ENCODE assay signal across 8 cellular contexts in the genomic region with DNA sequence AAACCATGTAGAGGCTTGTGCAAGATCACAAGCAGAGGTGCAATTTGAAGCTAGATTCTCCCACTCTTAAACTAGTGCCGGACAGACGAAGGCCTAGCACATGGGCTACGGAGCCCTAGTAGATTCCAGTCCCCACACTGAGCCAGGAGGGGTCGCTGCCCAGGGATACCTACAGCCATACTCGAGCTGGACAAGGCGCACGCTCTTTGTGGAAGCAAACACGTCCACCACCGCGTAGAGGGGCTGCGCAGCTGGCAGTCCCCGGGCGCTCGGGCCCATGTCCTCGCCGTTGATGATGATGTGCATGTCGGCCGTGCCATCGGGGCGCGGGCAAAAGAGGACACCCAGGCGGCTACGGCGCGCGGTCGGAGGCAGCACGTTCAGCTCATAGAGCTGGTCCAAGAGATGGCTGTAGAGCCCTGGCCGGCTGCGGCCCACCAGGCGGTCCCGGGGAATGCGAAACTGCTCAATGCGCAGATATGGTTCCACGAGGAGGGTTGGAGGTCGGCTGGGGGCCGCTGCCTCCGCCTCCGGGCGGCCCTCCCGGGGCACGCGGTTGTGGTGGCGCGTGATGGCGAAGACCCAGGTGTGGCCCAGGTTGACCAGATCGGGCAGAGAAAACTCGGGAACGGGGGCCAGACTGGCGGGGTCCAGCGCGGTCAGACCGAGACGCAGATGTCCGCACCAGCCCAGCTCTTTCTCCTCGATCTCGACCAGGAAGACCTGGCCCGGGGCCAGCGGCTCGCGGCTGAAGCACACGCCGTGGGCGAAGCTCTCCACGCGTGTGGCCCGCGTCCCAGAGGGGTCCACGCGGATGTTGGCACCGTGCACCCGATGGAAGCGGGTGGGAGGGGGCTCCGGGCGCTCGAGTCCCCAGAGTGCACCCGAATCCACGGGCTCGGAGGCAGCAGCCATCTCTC. TPM values are rescaled to one million over a fixed set of nuclear protein-coding genes. Genes with fewer than 3 reads are reported as not detected.
DNase-seq lines count a peak whose midpoint lies in the region; ATAC-seq and TF ChIP-seq lines count a peak whose summit lies in the region.

No MANE protein-coding gene starts in this region.

- POLR2A ChIA-PET in naive thymus-derived CD8-positive, alpha-beta T cell (lab: Charles Lee): interaction anchor here (0.5 to 7.4 kb wide), 19 partner anchors 9 to 526 kb away, joined by 3 to 120 read pairs (median 5); partner anchors contain the start of genes ACOT8, PCIF1, SNX21 and ZNF335

- peak overlapping the region; percentile 75 for H3K27ac Mint-ChIP-seq in activated T-helper 2 cell treated with anti-CD3 and anti-CD28 coated beads, Interferon-gamma antibody, Interleukin-2, Interleukin-4, amounts not matched to agents 10 μg/mL and 5 μg/mL and 100 μg/mL, durations not matched to agents 14 hours and 24 hours and 36 hours
- H3K27ac Mint-ChIP-seq in naive thymus-derived CD8-positive, alpha-beta T cell: peak overlapping the region; percentile 84 to 96 (median 90)

- peak overlapping the region; percentile 66 for H3K4me3 ChIP-seq in suprapubic skin

- peaks cover 29% of the 10 kb centered on the region for H3K4me1 Mint-ChIP-seq in activated T-helper 2 cell treated with anti-CD3 and anti-CD28 coated beads, Interferon-gamma antibody, Interleukin-2, Interleukin-4, amounts not matched to agents 10 μg/mL and 5 μg/mL and 100 μg/mL, durations not matched to agents 14 hours and 24 hours and 36 hours (ENCODE audit: low read depth)
- peaks cover 16 to 50% (median 45%) of the 10 kb centered on the region in 4 donors for H3K4me1 Mint-ChIP-seq in naive thymus-derived CD8-positive, alpha-beta T cell

- H3K27me3 Mint-ChIP-seq in activated T-helper 2 cell treated with anti-CD3 and anti-CD28 coated beads, Interferon-gamma antibody, Interleukin-2, Interleukin-4, amounts not matched to agents 10 μg/mL and 5 μg/mL and 100 μg/mL, durations not matched to agents 14 hours and 24 hours and 36 hours (ENCODE audit: low read depth): no peaks in the 10 kb centered on the region
- no peaks in the 10 kb centered on the region for H3K27me3 Mint-ChIP-seq in naive thymus-derived CD8-positive, alpha-beta T cell

- no peak for TF ChIP-seq POLR2A in suprapubic skin (IDR thresholded peaks at IDR 0.05)

- intact Hi-C loops in activated T-helper 2 cell treated with anti-CD3 and anti-CD28 coated beads, Interferon-gamma antibody, Interleukin-2, Interleukin-4, amounts not matched to agents 10 μg/mL and 5 μg/mL and 100 μg/mL, durations not matched to agents 14 hours and 24 hours and 36 hours (cut with micrococcal nuclease): loop anchor here (2.0 to 10.0 kb wide), 2 partner anchors 44 to 84 kb away; partner anchors contain the start of genes PCIF1 and ZNF335

- peaks cover 13% of the 10 kb centered on the region for H3K36me3 Mint-ChIP-seq in activated T-helper 2 cell treated with anti-CD3 and anti-CD28 coated beads, Interferon-gamma antibody, Interleukin-2, Interleukin-4, amounts not matched to agents 10 μg/mL and 5 μg/mL and 100 μg/mL, durations not matched to agents 14 hours and 24 hours and 36 hours (ENCODE audit: low read depth)
- H3K36me3 Mint-ChIP-seq in naive thymus-derived CD8-positive, alpha-beta T cell: peaks cover 0 to 21% (median 2%) of the 10 kb centered on the region in 3 donors

- no peaks in the 10 kb centered on the region for H3K27me3 ChIP-seq in suprapubic skin

- no peaks in the 10 kb centered on the region for H3K9me3 Mint-ChIP-seq in activated T-helper 2 cell treated with anti-CD3 and anti-CD28 coated beads, Interferon-gamma antibody, Interleukin-2, Interleukin-4, amounts not matched to agents 10 μg/mL and 5 μg/mL and 100 μg/mL, durations not matched to agents 14 hours and 24 hours and 36 hours
- no peaks in the 10 kb centered on the region for H3K9me3 Mint-ChIP-seq in naive thymus-derived CD8-positive, alpha-beta T cell

- WGBS in suprapubic skin: 3% methylated on average over 55 of the region's 79 CpGs

- TF ChIP-seq CTCF in suprapubic skin (IDR thresholded peaks at IDR 0.05): peak; percentile 25 to 49

- peak; percentile 27 for ATAC-seq in HG02852 (IDR thresholded peaks at IDR 0.05; ENCODE audit: unreplicated experiment)
- ATAC-seq in naive thymus-derived CD8-positive, alpha-beta T cell: peak; percentile 54 to 56

- DNase-seq in ELR (ENCODE audit: low read depth) (peak; percentile 73), NCI-H82 treated with DMSO at 0.1 percent for 48 hours (lab: John Stamatoyannopoulos, UW; ENCODE audit: unreplicated experiment) (peak; percentile 82), fibroblast of the conjunctiva (ENCODE audit: low read depth) (peak; percentile 79), suprapubic skin (ENCODE audit: low spot score in 2 of 2) (peak; percentile 88 to 90), NAMALWA (ENCODE audit: low spot score) (no peak)
- DNase-seq in activated T-helper 2 cell treated with anti-CD3 and anti-CD28 coated beads, Interferon-gamma antibody, Interleukin-2, Interleukin-4, amounts not matched to agents 10 μg/mL and 5 μg/mL and 100 μg/mL, durations not matched to agents 14 hours and 24 hours and 36 hours (ENCODE audit: low spot score): no peak
- peak; percentile 21 to 78 (median 43) for DNase-seq in naive thymus-derived CD8-positive, alpha-beta T cell

- no peaks in the 10 kb centered on the region for H3K9me3 ChIP-seq in suprapubic skin

- TF ChIP-seq EP300 in suprapubic skin (IDR thresholded peaks at IDR 0.05): no peak

- H3K4me1 ChIP-seq in suprapubic skin: peaks cover 32% of the 10 kb centered on the region

- H3K4me3 Mint-ChIP-seq in activated T-helper 2 cell treated with anti-CD3 and anti-CD28 coated beads, Interferon-gamma antibody, Interleukin-2, Interleukin-4, amounts not matched to agents 10 μg/mL and 5 μg/mL and 100 μg/mL, durations not matched to agents 14 hours and 24 hours and 36 hours (ENCODE audit: low read depth): peak overlapping the region; percentile 87
- H3K4me3 Mint-ChIP-seq in naive thymus-derived CD8-positive, alpha-beta T cell: peak overlapping the region; percentile 92 to 96 (median 94)

- peak overlapping the region; percentile 76 for H3K27ac ChIP-seq in suprapubic skin

- peaks cover 42% of the 10 kb centered on the region for H3K36me3 ChIP-seq in suprapubic skin

RNA-seq across cellular contexts. Expression of gene NEURL2, which starts 0.7 kb away (rescaled TPM):
- total RNA-seq in activated T-helper 2 cell treated with anti-CD3 and anti-CD28 coated beads, Interferon-gamma antibody, Interleukin-2, Interleukin-4, amounts not matched to agents 10 μg/mL and 5 μg/mL and 100 μg/mL, durations not matched to agents 14 hours and 24 hours and 36 hours: 2.0 and 3.3 TPM in 2 replicates
- total RNA-seq in naive thymus-derived CD8-positive, alpha-beta T cell: 1 to 10 TPM; 5.0 to 5.9 TPM
- polyA plus RNA-seq in naive thymus-derived CD8-positive, alpha-beta T cell: 1 to 10 TPM in 2 of 3 donors, under 1 TPM in 1; 0.53 to 2.2 (median 1.8) TPM
- total RNA-seq in suprapubic skin: 10 to 100 TPM in 1 of 4 donors, 1 to 10 TPM in 3; 4.2 to 11.5 (median 5.7) TPM

RNA-seq across cellular contexts. Expression of gene CTSA, which starts 0.8 kb away (rescaled TPM):
- total RNA-seq in activated T-helper 2 cell treated with anti-CD3 and anti-CD28 coated beads, Interferon-gamma antibody, Interleukin-2, Interleukin-4, amounts not matched to agents 10 μg/mL and 5 μg/mL and 100 μg/mL, durations not matched to agents 14 hours and 24 hours and 36 hours: 49.0 and 51.9 TPM in 2 replicates
- total RNA-seq in naive thymus-derived CD8-positive, alpha-beta T cell: 10 to 100 TPM; 79.1 to 82.7 TPM
- 100 to 1,000 TPM in 1 of 3 donors, 10 to 100 TPM in 2; 79.5 to 128 (median 90.5) TPM for polyA plus RNA-seq in naive thymus-derived CD8-positive, alpha-beta T cell
- 100 to 1,000 TPM in 3 of 4 donors, 10 to 100 TPM in 1; 95.5 to 133 (median 120) TPM for total RNA-seq in suprapubic skin

RNA-seq across cellular contexts. Expression of gene SPATA25, which starts 2.9 kb away (rescaled TPM):
- 0.60 and 1.1 TPM in 2 replicates for total RNA-seq in activated T-helper 2 cell treated with anti-CD3 and anti-CD28 coated beads, Interferon-gamma antibody, Interleukin-2, Interleukin-4, amounts not matched to agents 10 μg/mL and 5 μg/mL and 100 μg/mL, durations not matched to agents 14 hours and 24 hours and 36 hours
- total RNA-seq in naive thymus-derived CD8-positive, alpha-beta T cell: 1 to 10 TPM; 4.1 to 4.8 TPM
- polyA plus RNA-seq in naive thymus-derived CD8-positive, alpha-beta T cell: under 1 TPM in 2 of 3 donors, not detected in 1; 0.24 to 0.42 TPM
- total RNA-seq in suprapubic skin: 10 to 100 TPM in 1 of 4 donors, 1 to 10 TPM in 2, not detected in 1; 1.9 to 12.9 (median 6.4) TPM

RNA-seq across cellular contexts. Expression of gene ZSWIM1, which starts 9.3 kb away (rescaled TPM):
- 9.3 and 10.3 TPM in 2 replicates for total RNA-seq in activated T-helper 2 cell treated with anti-CD3 and anti-CD28 coated beads, Interferon-gamma antibody, Interleukin-2, Interleukin-4, amounts not matched to agents 10 μg/mL and 5 μg/mL and 100 μg/mL, durations not matched to agents 14 hours and 24 hours and 36 hours
- 10 to 100 TPM; 16.5 to 17.6 TPM for total RNA-seq in naive thymus-derived CD8-positive, alpha-beta T cell
- polyA plus RNA-seq in naive thymus-derived CD8-positive, alpha-beta T cell: 1 to 10 TPM in 2 of 3 donors, under 1 TPM in 1; 0.96 to 9.8 (median 1.7) TPM
- total RNA-seq in suprapubic skin: 10 to 100 TPM in 3 of 4 donors, 1 to 10 TPM in 1; 9.7 to 18.4 (median 15.0) TPM

RNA-seq across cellular contexts. Expression of gene PLTP, which starts 21.6 kb away (rescaled TPM):
- total RNA-seq in activated T-helper 2 cell treated with anti-CD3 and anti-CD28 coated beads, Interferon-gamma antibody, Interleukin-2, Interleukin-4, amounts not matched to agents 10 μg/mL and 5 μg/mL and 100 μg/mL, durations not matched to agents 14 hours and 24 hours and 36 hours: 5.5 TPM in 2 replicates
- total RNA-seq in naive thymus-derived CD8-positive, alpha-beta T cell: under 1 TPM in 1 of 2 experiments, not detected in 1; 0.27 TPM
- polyA plus RNA-seq in naive thymus-derived CD8-positive, alpha-beta T cell: 1 to 10 TPM in 1 of 3 donors, under 1 TPM in 2; 0.18 to 2.2 (median 0.68) TPM
- 100 to 1,000 TPM in 1 of 4 donors, 10 to 100 TPM in 3; 49.2 to 138 (median 70.4) TPM for total RNA-seq in suprapubic skin

Comparison
In these comparisons a context has a peak if more than half of its experiments do, and no peak if none do; other contexts are left out.
1. DNase-seq: peak in ELR (single experiment), NCI-H82 treated with DMSO at 0.1 percent for 48 hours (single experiment), fibroblast of the conjunctiva (single experiment), naive thymus-derived CD8-positive, alpha-beta T cell (10 of 10) and suprapubic skin (2 of 2); none in activated T-helper 2 cell treated with anti-CD3 and anti-CD28 coated beads, Interferon-gamma antibody, Interleukin-2, Interleukin-4, amounts not matched to agents 10 μg/mL and 5 μg/mL and 100 μg/mL, durations not matched to agents 14 hours and 24 hours and 36 hours (single experiment) and NAMALWA (single experiment).